17 cellular contexts compared by ENCODE assay signal in genomic region chr11:76453248-76453647, GRCh38.
"Had no signal": no experiment of that assay in that cellular context is flagged by ENCODE, and none has a peak within 500 bp of the region (broad histone marks: within the 10 kb centered on the region; RNA-seq: fewer than 3 reads in every experiment).

No MANE protein-coding gene starts in this region.

- H3K9me3 ChIP-seq: sigmoid colon had no signal

- H3K27ac Mint-ChIP-seq: activated naive CD8-positive, alpha-beta T cell; brain; dendritic cell treated with granulocyte-macrophage colony-stimulating factor and Interleukin-4, amounts not matched to agents 40 ng/mL and 50 ng/mL, for 4 days; T-helper 17 cell; type B pancreatic cell had no signal

- H3K27ac ChIP-seq: sigmoid colon had no signal

- H3K4me3 Mint-ChIP-seq: activated naive CD8-positive, alpha-beta T cell; dendritic cell treated with granulocyte-macrophage colony-stimulating factor and Interleukin-4, amounts not matched to agents 40 ng/mL and 50 ng/mL, for 4 days; T-helper 17 cell; type B pancreatic cell had no signal

- H3K27me3 Mint-ChIP-seq: activated naive CD8-positive, alpha-beta T cell; brain; dendritic cell treated with granulocyte-macrophage colony-stimulating factor and Interleukin-4, amounts not matched to agents 40 ng/mL and 50 ng/mL, for 4 days; T-helper 17 cell; type B pancreatic cell had no signal

- H3K9me3 Mint-ChIP-seq: brain; dendritic cell treated with granulocyte-macrophage colony-stimulating factor and Interleukin-4, amounts not matched to agents 40 ng/mL and 50 ng/mL, for 4 days; type B pancreatic cell had no signal

- H3K27me3 ChIP-seq: sigmoid colon had no signal

- ATAC-seq: esophagus mucosa, left cardiac atrium, T-helper 17 cell had no signal

- FAIRE-seq: endometrium had no signal

- H3K4me3 ChIP-seq: sigmoid colon had no signal

- DNase-seq: activated CD4-positive, alpha-beta T cell treated with anti-CD3 and anti-CD28 coated beads, Interleukin-2, amount 50 U/mL, for 4 hours; activated effector memory CD4-positive, alpha-beta T cell treated with Interleukin-2 at 50 U/mL for 16 hours; activated T-cell treated with anti-CD3 and anti-CD28 coated beads, Interleukin-2, amount 50 U/mL, for 1 hour; amygdala; cerebellar nuclear complex; glutamatergic neuron; left cardiac atrium; sigmoid colon; stimulated activated CD4-positive, alpha-beta T cell treated with anti-CD3 and anti-CD28 coated beads, Interleukin-12 subunit alpha, Interleukin-12 subunit beta, amount 100 ng/mL, for 4 hours; stimulated activated naive CD4-positive, alpha-beta T cell; T-helper 17 cell had no signal
